In the genomic region with DNA sequence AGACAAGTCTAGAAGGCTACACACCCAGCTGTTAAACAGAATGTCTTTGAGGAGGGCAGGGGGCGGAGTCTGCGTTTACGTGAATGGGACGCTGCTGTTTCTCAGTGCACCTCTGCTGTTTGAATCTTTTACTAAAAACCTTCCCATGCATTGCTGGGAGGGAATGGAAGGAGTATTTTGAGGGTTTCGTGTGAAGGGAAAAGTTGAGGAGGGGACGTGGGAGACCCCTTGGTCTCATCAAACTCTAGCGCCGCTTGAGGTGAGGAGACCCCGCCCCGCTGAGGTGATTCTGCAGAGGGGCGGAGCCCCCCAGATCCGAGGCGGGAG, we compare ENCODE assay signal across 7 cellular contexts. TPM values are rescaled to one million over a fixed set of nuclear protein-coding genes. Genes with fewer than 3 reads are reported as not detected.
DNase-seq lines count a peak whose midpoint lies in the region; ATAC-seq and TF ChIP-seq lines count a peak whose summit lies in the region.

No MANE protein-coding gene starts in this region.

- in situ Hi-C loops in gastrocnemius medialis (cut with MboI; ENCODE audit: low sequenced_read_pairs in 4 of 4) = no loop called here

- H3K36me3 ChIP-seq in heart left ventricle = no peaks in the 10 kb centered on the region
- no peaks in the 10 kb centered on the region for H3K36me3 ChIP-seq in gastrocnemius medialis

- no peak for TF ChIP-seq CTCF in heart left ventricle (IDR thresholded peaks at IDR 0.05)
- no peak for TF ChIP-seq CTCF in gastrocnemius medialis (IDR thresholded peaks at IDR 0.05 in 4 of 5, conservative IDR thresholded peaks at IDR 0.05 in 1 of 5)

- H3K9me3 ChIP-seq in heart left ventricle = no peaks in the 10 kb centered on the region
- H3K9me3 ChIP-seq in gastrocnemius medialis = no peaks in the 10 kb centered on the region

- intact Hi-C loops in heart left ventricle (cut with DNase I) (loop anchor here in 6 of 10 donors (5.0 to 10.0 kb wide), 6 partner anchors 50 to 110 kb away; no protein-coding TSS in a partner anchor), gastrocnemius medialis (cut with DNase I; ENCODE audit: low total_unique reads) (loop anchor here (5.0 kb wide), 3 partner anchors 85 to 155 kb away; a partner anchor contains a TSS)

- H3K27me3 ChIP-seq in heart left ventricle (no peaks in the 10 kb centered on the region), gastrocnemius medialis (no peaks in the 10 kb centered on the region)

- H3K4me3 ChIP-seq in heart left ventricle (peak overlapping the region in 11 of 12 donors; percentile 33 to 98 (median 93)), gastrocnemius medialis (peak overlapping the region; percentile 72 to 88 (median 81))

- 1 to 2% (median 1%) methylated on average over 13 of the region's 13 CpGs for WGBS in heart left ventricle, 4 donors

- TF ChIP-seq POLR2A in heart left ventricle (IDR thresholded peaks at IDR 0.05) = no peak
- TF ChIP-seq POLR2A in gastrocnemius medialis (IDR thresholded peaks at IDR 0.05) = no peak

- H3K27ac ChIP-seq in heart left ventricle (peak overlapping the region in 11 of 12 donors; percentile 18 to 94 (median 82)), gastrocnemius medialis (peak overlapping the region; percentile 86 to 94 (median 88))

- ATAC-seq in GM18517 (IDR thresholded peaks at IDR 0.05; ENCODE audit: unreplicated experiment) (peak; percentile 65), heart left ventricle (peak in 3 of 4 donors; percentile 0 to 4 (median 3)), gastrocnemius medialis (peak; percentile 45)

- DNase-seq in H4 (ENCODE audit: low spot score) (peak; percentile 74), Kasumi-1 (lab: John Stamatoyannopoulos, UW) (peak; percentile 87 to 97), heart left ventricle (no peak), gastrocnemius medialis (no peak), C1 segment of cervical spinal cord (lab: John Stamatoyannopoulos, UW) (no peak)
- DNase-seq in activated CD4-positive, alpha-beta T cell treated with anti-CD3 and anti-CD28 coated beads, Interleukin-2, amount 50 U/mL, for 4 hours = peak; percentile 67 to 69

- H3K4me1 ChIP-seq in heart left ventricle = peaks cover 0 to 46% (median 23%) of the 10 kb centered on the region in 12 donors
- H3K4me1 ChIP-seq in gastrocnemius medialis = peaks cover 28 to 30% of the 10 kb centered on the region in 2 donors

RNA-seq across cellular contexts. Expression of a gene that starts 0.5 kb away (rescaled TPM):
- 47.1 and 53.0 TPM in 2 replicates for total RNA-seq in H4 (2014; rRNA removed; shearing (Covaris generic))
- total RNA-seq in heart left ventricle (100 to 1,000 TPM; 215 to 543 (median 273) TPM), gastrocnemius medialis (100 to 1,000 TPM; 129 to 299 (median 210) TPM)
- polyA plus RNA-seq in heart left ventricle = 100 to 1,000 TPM in 1 of 2 donors, 10 to 100 TPM in 1; 84.5 to 363 TPM

Comparison
In these comparisons a context has a peak if more than half of its experiments do, and no peak if none do; other contexts are left out.
1. ATAC-seq: peak in every context shown above with its lines; median percentile 65 in GM18517; 45 in gastrocnemius medialis; 3 in heart left ventricle.
2. DNase-seq: peak in H4 (single experiment), Kasumi-1 (2 of 2) and activated CD4-positive, alpha-beta T cell treated with anti-CD3 and anti-CD28 coated beads, Interleukin-2, amount 50 U/mL, for 4 hours (2 of 2); none in heart left ventricle (0 of 5), gastrocnemius medialis (0 of 2) and C1 segment of cervical spinal cord (0 of 14).